ENCODE assay signal across 18 cellular contexts in genomic region chr10:126373982-126374381, GRCh38. TPM values are rescaled to one million over a fixed set of nuclear protein-coding genes. Genes with fewer than 3 reads are reported as not detected.
DNase-seq lines count a peak whose midpoint lies in the region; TF ChIP-seq lines count a peak whose summit lies in the region.
"Had no signal": no experiment of that assay in that cellular context is flagged by ENCODE, and none has a peak within 500 bp of the region (broad histone marks: within the 10 kb centered on the region; RNA-seq: fewer than 3 reads in every experiment).

No MANE protein-coding gene starts in this region.

- H3K4me1 Mint-ChIP-seq in osteocyte (ENCODE audit: unreplicated experiment): peaks cover 37% of the 10 kb centered on the region
- H3K4me1 Mint-ChIP-seq: activated T-helper 17 cell treated with anti-CD3 and anti-CD28 coated beads, Interleukin-2, amount 50 U/mL, for 72 hours; B cell had no signal

- H3K4me3 ChIP-seq in choroid plexus epithelial cell (ENCODE audit: low read depth, low read length): no peak overlapping the region
- H3K4me3 ChIP-seq: HAP-1, ovary had no signal

- H3K36me3 Mint-ChIP-seq in osteocyte (ENCODE audit: unreplicated experiment): peaks cover 12% of the 10 kb centered on the region

- no peak overlapping the region for H3K4me3 Mint-ChIP-seq in osteocyte (ENCODE audit: unreplicated experiment)
- H3K4me3 Mint-ChIP-seq: activated T-helper 17 cell treated with anti-CD3 and anti-CD28 coated beads, Interleukin-2, amount 50 U/mL, for 72 hours; B cell had no signal

- H3K27ac Mint-ChIP-seq in osteocyte (ENCODE audit: unreplicated experiment): peak overlapping the region; percentile 79
- H3K27ac Mint-ChIP-seq: activated T-helper 17 cell treated with anti-CD3 and anti-CD28 coated beads, Interleukin-2, amount 50 U/mL, for 72 hours; B cell had no signal

- H3K9me3 Mint-ChIP-seq in osteocyte (ENCODE audit: unreplicated experiment): peaks cover 12% of the 10 kb centered on the region

- DNase-seq in EL (peak; percentile 65), NCI-H69 (lab: John Stamatoyannopoulos, UW) (peak; percentile 49), choroid plexus epithelial cell (ENCODE audit: low read depth) (peak; percentile 72), osteocyte (ENCODE audit: extremely low spot score, unreplicated experiment) (no peak), NCI-H748 (lab: John Stamatoyannopoulos, UW; ENCODE audit: unreplicated experiment) (no peak), GM03348 (ENCODE audit: low spot score) (no peak), T-helper 9 cell (no peak)
- no peak for DNase-seq in activated CD4-positive, alpha-beta T cell treated with anti-CD3 and anti-CD28 coated beads for 1 hour
- DNase-seq: activated CD8-positive, alpha-beta memory T cell treated with anti-CD3 and anti-CD28 coated beads for 24 hours; amniotic stem cell; Calu3; NCI-H1930; NCI-H526 treated with DMSO at 0.1 percent for 48 hours; ovary; small intestine had no signal

- H3K27me3 Mint-ChIP-seq in osteocyte (ENCODE audit: unreplicated experiment): no peaks in the 10 kb centered on the region
- H3K27me3 Mint-ChIP-seq: activated T-helper 17 cell treated with anti-CD3 and anti-CD28 coated beads, Interleukin-2, amount 50 U/mL, for 72 hours; B cell had no signal

- TF ChIP-seq CTCF in choroid plexus epithelial cell (conservative IDR thresholded peaks at IDR 0.05; ENCODE audit: low read depth, low read length) (no peak), osteocyte (IDR thresholded peaks at IDR 0.05) (no peak)

RNA-seq across cellular contexts. Expression of gene ADAM12, which starts 14.3 kb away (rescaled TPM):
- total RNA-seq in osteocyte: 41.7 and 45.6 TPM in 2 replicates
- total RNA-seq: Calu3 had no signal

Comparison
In these comparisons a context has a peak if more than half of its experiments do, and no peak if none do; other contexts are left out.
1. DNase-seq: peak in EL (single experiment), NCI-H69 (single experiment) and choroid plexus epithelial cell (single experiment); none in osteocyte (single experiment), NCI-H748 (single experiment), GM03348 (single experiment), activated CD4-positive, alpha-beta T cell treated with anti-CD3 and anti-CD28 coated beads for 1 hour (single experiment) and T-helper 9 cell (single experiment).